1 cellular context compared by ENCODE assay signal in the genomic region with DNA sequence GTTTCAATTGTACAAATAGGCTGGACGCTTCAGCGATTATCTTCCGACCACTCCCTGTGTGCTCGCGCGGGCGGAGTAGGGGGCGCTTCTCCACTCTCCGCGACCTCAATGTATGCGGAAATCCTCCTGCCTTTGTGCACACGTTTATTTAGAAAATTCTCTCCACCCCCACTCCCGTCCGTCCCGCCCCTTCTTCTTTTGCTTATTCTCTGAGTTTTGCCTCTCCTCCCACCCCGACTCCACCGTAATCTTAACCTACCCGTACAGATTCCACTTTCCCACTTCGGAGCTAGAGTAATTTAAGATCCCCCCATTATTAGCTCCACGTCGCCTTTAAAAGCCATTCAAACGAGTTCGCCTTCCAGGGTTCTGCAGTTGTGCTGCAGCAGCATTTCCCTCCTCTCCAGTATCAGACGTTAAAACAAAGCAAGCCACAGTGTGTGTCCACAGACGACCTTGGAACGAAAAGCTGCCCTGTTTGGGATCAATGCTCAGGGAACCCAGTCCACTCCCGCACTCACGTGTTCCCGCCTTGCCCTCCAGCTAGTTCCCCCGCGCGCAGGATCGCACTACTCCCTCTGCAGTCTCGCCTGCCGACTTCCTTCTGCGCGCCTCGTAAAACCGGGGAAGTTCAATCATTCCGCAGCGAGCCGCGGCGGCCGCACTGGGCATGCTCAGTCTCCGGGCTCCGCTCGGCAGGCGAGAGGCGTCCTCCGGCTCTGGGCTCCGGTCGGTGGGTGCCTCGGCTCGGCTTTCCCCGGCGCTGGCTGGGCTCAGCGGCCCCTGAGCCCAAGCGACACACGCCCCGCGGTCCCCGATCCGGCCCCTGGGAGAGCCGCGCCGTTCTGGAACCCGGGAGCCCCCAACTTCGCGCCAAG.
TF ChIP-seq lines count a peak whose summit lies in the region.

A gene with protein sequence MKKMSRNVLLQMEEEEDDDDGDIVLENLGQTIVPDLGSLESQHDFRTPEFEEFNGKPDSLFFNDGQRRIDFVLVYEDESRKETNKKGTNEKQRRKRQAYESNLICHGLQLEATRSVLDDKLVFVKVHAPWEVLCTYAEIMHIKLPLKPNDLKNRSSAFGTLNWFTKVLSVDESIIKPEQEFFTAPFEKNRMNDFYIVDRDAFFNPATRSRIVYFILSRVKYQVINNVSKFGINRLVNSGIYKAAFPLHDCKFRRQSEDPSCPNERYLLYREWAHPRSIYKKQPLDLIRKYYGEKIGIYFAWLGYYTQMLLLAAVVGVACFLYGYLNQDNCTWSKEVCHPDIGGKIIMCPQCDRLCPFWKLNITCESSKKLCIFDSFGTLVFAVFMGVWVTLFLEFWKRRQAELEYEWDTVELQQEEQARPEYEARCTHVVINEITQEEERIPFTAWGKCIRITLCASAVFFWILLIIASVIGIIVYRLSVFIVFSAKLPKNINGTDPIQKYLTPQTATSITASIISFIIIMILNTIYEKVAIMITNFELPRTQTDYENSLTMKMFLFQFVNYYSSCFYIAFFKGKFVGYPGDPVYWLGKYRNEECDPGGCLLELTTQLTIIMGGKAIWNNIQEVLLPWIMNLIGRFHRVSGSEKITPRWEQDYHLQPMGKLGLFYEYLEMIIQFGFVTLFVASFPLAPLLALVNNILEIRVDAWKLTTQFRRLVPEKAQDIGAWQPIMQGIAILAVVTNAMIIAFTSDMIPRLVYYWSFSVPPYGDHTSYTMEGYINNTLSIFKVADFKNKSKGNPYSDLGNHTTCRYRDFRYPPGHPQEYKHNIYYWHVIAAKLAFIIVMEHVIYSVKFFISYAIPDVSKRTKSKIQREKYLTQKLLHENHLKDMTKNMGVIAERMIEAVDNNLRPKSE (plus strand): TSS at position 677 of the 878 bp plus-strand sequence. CDS start 227 bp downstream, outside the sequence.

TF ChIP-seq in K562, 482 proteins besides CTCF, POLR2A, EP300 and RAD21 (continued from another document):
- TF ChIP-seq, protein P1, sequence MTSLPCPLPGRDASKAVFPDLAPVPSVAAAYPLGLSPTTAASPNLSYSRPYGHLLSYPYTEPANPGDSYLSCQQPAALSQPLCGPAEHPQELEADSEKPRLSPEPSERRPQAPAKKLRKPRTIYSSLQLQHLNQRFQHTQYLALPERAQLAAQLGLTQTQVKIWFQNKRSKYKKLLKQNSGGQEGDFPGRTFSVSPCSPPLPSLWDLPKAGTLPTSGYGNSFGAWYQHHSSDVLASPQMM (CRISPR knock-in tag; IDR thresholded peaks at IDR 0.05): no peak
- TF ChIP-seq HDAC2 (IDR thresholded peaks at IDR 0.05) (peak; percentile 75; the same call in 1 of the 2 replicates), ZNF830 (CRISPR knock-in tag; IDR thresholded peaks at IDR 0.05) (no peak)
